ENCODE assay signal across 1 cellular context in genomic region chr2:84293791-84294380, GRCh38.
TF ChIP-seq lines count a peak whose summit lies in the region.

No MANE protein-coding gene starts in this region.

TF ChIP-seq in HepG2, 621 proteins besides CTCF, POLR2A, EP300 and RAD21 (continued from another document and continues in another):
- TF ChIP-seq CENPX (CRISPR knock-in tag; IDR thresholded peaks at IDR 0.05) (no peak), MED1 (CRISPR knock-in tag; IDR thresholded peaks at IDR 0.05) (peak; percentile 97), FLYWCH1 (CRISPR knock-in tag; IDR thresholded peaks at IDR 0.05) (no peak; the same call in 1 of the 2 replicates), TOE1 (CRISPR knock-in tag; IDR thresholded peaks at IDR 0.05) (peak; percentile 98; the same call in 1 of the 2 replicates), TBX3 (IDR thresholded peaks at IDR 0.05; ENCODE audit: borderline replicate concordance) (peak; percentile 99), U2AF1 (optimal IDR thresholded peaks at IDR 0.05; ENCODE audit: low read depth, low read length) (no peak), DPF2 (CRISPR knock-in tag; IDR thresholded peaks at IDR 0.05; ENCODE audit: borderline replicate concordance, low read depth) (peak; percentile 90), ZBTB1 (CRISPR knock-in tag; IDR thresholded peaks at IDR 0.05; ENCODE audit: borderline replicate concordance) (no peak), ATF1 (CRISPR knock-in tag; IDR thresholded peaks at IDR 0.05) (peak; percentile 78), CENPT (CRISPR knock-in tag; IDR thresholded peaks at IDR 0.05; ENCODE audit: low read depth) (no peak), TAF1 (CRISPR knock-in tag; IDR thresholded peaks at IDR 0.05) (no peak), SMC3 (IDR thresholded peaks at IDR 0.05; ENCODE audit: low read length) (peak; percentile 29; the same call in 1 of the 2 replicates), HIVEP1 (CRISPR knock-in tag; IDR thresholded peaks at IDR 0.05) (peak; percentile 80), RBM39 (IDR thresholded peaks at IDR 0.05; ENCODE audit: low read depth, low read length, poor library complexity, severe bottlenecking) (no peak), TOPORS (CRISPR knock-in tag; IDR thresholded peaks at IDR 0.05) (peak; percentile 94; the same call in 1 of the 2 replicates), NR2F6 (IDR thresholded peaks at IDR 0.05) (peak; percentile 88), NR2F6 (CRISPR knock-in tag; IDR thresholded peaks at IDR 0.05) (peak; percentile 89), TGIF2 (CRISPR knock-in tag; IDR thresholded peaks at IDR 0.05) (peak; percentile 58; the same call in 1 of the 2 replicates), ZSCAN30 (CRISPR knock-in tag; IDR thresholded peaks at IDR 0.05) (no peak), E2F1 (CRISPR knock-in tag; IDR thresholded peaks at IDR 0.05) (no peak), ZNF670 (CRISPR knock-in tag; IDR thresholded peaks at IDR 0.05; ENCODE audit: borderline replicate concordance) (peak; percentile 40; the same call in 1 of the 2 replicates), ZNF253 (CRISPR knock-in tag; IDR thresholded peaks at IDR 0.05; ENCODE audit: borderline replicate concordance) (no peak), MAFF (IDR thresholded peaks at IDR 0.05; ENCODE audit: low read depth, low read length) (peak; percentile 37; the same call in 1 of the 2 replicates), ZBTB46 (CRISPR knock-in tag; IDR thresholded peaks at IDR 0.05; ENCODE audit: borderline replicate concordance) (peak; percentile 57; the same call in 1 of the 2 replicates), HCFC1 (IDR thresholded peaks at IDR 0.05; ENCODE audit: low read depth, low read length) (no peak), HNRNPK (IDR thresholded peaks at IDR 0.05; ENCODE audit: low read depth, low read length, poor library complexity, severe bottlenecking) (no peak), KLF16 (CRISPR knock-in tag; IDR thresholded peaks at IDR 0.05) (peak in 1 of 2 experiments; percentile 94; a peak in 2 of 4 replicates), MIER2 (CRISPR knock-in tag; IDR thresholded peaks at IDR 0.05) (peak; percentile 89), CENPBD1 (CRISPR knock-in tag; IDR thresholded peaks at IDR 0.05; ENCODE audit: borderline replicate concordance, low read depth) (no peak), STAG1 (CRISPR knock-in tag; IDR thresholded peaks at IDR 0.05) (peak; percentile 37; the same call in 1 of the 2 replicates), RNF2 (conservative IDR thresholded peaks at IDR 0.05; ENCODE audit: low read depth) (0 out of 2 replicates have a peak, but pooled peaks have one; percentile 46), LRRFIP1 (CRISPR knock-in tag; conservative IDR thresholded peaks at IDR 0.05) (no peak), ZMYM2 (CRISPR knock-in tag; IDR thresholded peaks at IDR 0.05) (peak; percentile 97), ZNF235 (CRISPR knock-in tag; IDR thresholded peaks at IDR 0.05; ENCODE audit: borderline replicate concordance) (0 out of 2 replicates have a peak, but pooled peaks have one; percentile 35), PCBP1 (IDR thresholded peaks at IDR 0.05; ENCODE audit: borderline replicate concordance, low read depth, low read length) (no peak), ZNF709 (CRISPR knock-in tag; IDR thresholded peaks at IDR 0.05) (peak; percentile 30; the same call in 1 of the 2 replicates), ZNF781 (CRISPR knock-in tag; IDR thresholded peaks at IDR 0.05; ENCODE audit: borderline replicate concordance, not compliant biosample characterization) (peak; percentile 88), ZNF446 (CRISPR knock-in tag; IDR thresholded peaks at IDR 0.05) (no peak), ZFX (CRISPR knock-in tag; IDR thresholded peaks at IDR 0.05; ENCODE audit: low read depth) (peak; percentile 81; the same call in 1 of the 2 replicates)
- TF ChIP-seq, protein P1, sequence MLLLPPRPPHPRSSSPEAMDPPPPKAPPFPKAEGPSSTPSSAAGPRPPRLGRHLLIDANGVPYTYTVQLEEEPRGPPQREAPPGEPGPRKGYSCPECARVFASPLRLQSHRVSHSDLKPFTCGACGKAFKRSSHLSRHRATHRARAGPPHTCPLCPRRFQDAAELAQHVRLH (CRISPR knock-in tag; IDR thresholded peaks at IDR 0.05; ENCODE audit: borderline replicate concordance, low read depth), result peak; percentile 87; the same call in 1 of the 2 replicates
- TF ChIP-seq, protein P2, sequence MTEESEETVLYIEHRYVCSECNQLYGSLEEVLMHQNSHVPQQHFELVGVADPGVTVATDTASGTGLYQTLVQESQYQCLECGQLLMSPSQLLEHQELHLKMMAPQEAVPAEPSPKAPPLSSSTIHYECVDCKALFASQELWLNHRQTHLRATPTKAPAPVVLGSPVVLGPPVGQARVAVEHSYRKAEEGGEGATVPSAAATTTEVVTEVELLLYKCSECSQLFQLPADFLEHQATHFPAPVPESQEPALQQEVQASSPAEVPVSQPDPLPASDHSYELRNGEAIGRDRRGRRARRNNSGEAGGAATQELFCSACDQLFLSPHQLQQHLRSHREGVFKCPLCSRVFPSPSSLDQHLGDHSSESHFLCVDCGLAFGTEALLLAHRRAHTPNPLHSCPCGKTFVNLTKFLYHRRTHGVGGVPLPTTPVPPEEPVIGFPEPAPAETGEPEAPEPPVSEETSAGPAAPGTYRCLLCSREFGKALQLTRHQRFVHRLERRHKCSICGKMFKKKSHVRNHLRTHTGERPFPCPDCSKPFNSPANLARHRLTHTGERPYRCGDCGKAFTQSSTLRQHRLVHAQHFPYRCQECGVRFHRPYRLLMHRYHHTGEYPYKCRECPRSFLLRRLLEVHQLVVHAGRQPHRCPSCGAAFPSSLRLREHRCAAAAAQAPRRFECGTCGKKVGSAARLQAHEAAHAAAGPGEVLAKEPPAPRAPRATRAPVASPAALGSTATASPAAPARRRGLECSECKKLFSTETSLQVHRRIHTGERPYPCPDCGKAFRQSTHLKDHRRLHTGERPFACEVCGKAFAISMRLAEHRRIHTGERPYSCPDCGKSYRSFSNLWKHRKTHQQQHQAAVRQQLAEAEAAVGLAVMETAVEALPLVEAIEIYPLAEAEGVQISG (CRISPR knock-in tag; IDR thresholded peaks at IDR 0.05), result peak; percentile 89
- TF ChIP-seq, protein P3, sequence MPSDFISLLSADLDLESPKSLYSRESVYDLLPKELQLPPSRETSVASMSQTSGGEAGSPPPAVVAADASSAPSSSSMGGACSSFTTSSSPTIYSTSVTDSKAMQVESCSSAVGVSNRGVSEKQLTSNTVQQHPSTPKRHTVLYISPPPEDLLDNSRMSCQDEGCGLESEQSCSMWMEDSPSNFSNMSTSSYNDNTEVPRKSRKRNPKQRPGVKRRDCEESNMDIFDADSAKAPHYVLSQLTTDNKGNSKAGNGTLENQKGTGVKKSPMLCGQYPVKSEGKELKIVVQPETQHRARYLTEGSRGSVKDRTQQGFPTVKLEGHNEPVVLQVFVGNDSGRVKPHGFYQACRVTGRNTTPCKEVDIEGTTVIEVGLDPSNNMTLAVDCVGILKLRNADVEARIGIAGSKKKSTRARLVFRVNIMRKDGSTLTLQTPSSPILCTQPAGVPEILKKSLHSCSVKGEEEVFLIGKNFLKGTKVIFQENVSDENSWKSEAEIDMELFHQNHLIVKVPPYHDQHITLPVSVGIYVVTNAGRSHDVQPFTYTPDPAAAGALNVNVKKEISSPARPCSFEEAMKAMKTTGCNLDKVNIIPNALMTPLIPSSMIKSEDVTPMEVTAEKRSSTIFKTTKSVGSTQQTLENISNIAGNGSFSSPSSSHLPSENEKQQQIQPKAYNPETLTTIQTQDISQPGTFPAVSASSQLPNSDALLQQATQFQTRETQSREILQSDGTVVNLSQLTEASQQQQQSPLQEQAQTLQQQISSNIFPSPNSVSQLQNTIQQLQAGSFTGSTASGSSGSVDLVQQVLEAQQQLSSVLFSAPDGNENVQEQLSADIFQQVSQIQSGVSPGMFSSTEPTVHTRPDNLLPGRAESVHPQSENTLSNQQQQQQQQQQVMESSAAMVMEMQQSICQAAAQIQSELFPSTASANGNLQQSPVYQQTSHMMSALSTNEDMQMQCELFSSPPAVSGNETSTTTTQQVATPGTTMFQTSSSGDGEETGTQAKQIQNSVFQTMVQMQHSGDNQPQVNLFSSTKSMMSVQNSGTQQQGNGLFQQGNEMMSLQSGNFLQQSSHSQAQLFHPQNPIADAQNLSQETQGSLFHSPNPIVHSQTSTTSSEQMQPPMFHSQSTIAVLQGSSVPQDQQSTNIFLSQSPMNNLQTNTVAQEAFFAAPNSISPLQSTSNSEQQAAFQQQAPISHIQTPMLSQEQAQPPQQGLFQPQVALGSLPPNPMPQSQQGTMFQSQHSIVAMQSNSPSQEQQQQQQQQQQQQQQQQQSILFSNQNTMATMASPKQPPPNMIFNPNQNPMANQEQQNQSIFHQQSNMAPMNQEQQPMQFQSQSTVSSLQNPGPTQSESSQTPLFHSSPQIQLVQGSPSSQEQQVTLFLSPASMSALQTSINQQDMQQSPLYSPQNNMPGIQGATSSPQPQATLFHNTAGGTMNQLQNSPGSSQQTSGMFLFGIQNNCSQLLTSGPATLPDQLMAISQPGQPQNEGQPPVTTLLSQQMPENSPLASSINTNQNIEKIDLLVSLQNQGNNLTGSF (CRISPR knock-in tag; IDR thresholded peaks at IDR 0.05), result no peak
- TF ChIP-seq, protein P4, sequence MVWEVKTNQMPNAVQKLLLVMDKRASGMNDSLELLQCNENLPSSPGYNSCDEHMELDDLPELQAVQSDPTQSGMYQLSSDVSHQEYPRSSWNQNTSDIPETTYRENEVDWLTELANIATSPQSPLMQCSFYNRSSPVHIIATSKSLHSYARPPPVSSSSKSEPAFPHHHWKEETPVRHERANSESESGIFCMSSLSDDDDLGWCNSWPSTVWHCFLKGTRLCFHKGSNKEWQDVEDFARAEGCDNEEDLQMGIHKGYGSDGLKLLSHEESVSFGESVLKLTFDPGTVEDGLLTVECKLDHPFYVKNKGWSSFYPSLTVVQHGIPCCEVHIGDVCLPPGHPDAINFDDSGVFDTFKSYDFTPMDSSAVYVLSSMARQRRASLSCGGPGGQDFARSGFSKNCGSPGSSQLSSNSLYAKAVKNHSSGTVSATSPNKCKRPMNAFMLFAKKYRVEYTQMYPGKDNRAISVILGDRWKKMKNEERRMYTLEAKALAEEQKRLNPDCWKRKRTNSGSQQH (CRISPR knock-in tag; IDR thresholded peaks at IDR 0.05; ENCODE audit: low read depth), result 0 out of 2 replicates have a peak, but pooled peaks have one; percentile 40
- TF ChIP-seq, protein P5, sequence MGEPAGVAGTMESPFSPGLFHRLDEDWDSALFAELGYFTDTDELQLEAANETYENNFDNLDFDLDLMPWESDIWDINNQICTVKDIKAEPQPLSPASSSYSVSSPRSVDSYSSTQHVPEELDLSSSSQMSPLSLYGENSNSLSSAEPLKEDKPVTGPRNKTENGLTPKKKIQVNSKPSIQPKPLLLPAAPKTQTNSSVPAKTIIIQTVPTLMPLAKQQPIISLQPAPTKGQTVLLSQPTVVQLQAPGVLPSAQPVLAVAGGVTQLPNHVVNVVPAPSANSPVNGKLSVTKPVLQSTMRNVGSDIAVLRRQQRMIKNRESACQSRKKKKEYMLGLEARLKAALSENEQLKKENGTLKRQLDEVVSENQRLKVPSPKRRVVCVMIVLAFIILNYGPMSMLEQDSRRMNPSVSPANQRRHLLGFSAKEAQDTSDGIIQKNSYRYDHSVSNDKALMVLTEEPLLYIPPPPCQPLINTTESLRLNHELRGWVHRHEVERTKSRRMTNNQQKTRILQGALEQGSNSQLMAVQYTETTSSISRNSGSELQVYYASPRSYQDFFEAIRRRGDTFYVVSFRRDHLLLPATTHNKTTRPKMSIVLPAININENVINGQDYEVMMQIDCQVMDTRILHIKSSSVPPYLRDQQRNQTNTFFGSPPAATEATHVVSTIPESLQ (CRISPR knock-in tag; conservative IDR thresholded peaks at IDR 0.05), result peak; percentile 82; the same call in 1 of the 2 replicates
